ENCODE assay signal across 1 cellular context in the genomic region with DNA sequence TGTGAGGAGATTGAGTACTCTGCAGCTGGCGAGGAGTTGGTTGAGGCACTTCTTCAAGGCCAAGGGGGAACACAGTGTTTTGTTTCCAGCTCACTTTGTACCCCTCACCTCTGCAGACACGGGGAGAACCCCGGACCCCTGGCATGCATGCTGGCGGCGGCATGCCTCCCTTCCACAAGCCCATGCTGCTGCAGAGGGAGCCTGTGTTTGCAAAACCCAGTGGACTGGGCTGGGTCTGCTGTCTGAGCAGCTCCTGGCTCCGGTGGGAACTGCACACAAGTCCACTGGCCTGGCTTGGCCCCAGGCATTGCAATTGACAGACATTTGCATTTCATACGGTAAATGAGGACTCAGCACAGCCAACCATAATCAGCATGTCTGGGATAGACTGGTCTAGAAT.
TF ChIP-seq lines count a peak whose summit lies in the region.

No MANE protein-coding gene starts in this region.

TF ChIP-seq in HepG2, 621 proteins besides CTCF, POLR2A, EP300 and RAD21 (continued from another document):
- TF ChIP-seq, protein P1, sequence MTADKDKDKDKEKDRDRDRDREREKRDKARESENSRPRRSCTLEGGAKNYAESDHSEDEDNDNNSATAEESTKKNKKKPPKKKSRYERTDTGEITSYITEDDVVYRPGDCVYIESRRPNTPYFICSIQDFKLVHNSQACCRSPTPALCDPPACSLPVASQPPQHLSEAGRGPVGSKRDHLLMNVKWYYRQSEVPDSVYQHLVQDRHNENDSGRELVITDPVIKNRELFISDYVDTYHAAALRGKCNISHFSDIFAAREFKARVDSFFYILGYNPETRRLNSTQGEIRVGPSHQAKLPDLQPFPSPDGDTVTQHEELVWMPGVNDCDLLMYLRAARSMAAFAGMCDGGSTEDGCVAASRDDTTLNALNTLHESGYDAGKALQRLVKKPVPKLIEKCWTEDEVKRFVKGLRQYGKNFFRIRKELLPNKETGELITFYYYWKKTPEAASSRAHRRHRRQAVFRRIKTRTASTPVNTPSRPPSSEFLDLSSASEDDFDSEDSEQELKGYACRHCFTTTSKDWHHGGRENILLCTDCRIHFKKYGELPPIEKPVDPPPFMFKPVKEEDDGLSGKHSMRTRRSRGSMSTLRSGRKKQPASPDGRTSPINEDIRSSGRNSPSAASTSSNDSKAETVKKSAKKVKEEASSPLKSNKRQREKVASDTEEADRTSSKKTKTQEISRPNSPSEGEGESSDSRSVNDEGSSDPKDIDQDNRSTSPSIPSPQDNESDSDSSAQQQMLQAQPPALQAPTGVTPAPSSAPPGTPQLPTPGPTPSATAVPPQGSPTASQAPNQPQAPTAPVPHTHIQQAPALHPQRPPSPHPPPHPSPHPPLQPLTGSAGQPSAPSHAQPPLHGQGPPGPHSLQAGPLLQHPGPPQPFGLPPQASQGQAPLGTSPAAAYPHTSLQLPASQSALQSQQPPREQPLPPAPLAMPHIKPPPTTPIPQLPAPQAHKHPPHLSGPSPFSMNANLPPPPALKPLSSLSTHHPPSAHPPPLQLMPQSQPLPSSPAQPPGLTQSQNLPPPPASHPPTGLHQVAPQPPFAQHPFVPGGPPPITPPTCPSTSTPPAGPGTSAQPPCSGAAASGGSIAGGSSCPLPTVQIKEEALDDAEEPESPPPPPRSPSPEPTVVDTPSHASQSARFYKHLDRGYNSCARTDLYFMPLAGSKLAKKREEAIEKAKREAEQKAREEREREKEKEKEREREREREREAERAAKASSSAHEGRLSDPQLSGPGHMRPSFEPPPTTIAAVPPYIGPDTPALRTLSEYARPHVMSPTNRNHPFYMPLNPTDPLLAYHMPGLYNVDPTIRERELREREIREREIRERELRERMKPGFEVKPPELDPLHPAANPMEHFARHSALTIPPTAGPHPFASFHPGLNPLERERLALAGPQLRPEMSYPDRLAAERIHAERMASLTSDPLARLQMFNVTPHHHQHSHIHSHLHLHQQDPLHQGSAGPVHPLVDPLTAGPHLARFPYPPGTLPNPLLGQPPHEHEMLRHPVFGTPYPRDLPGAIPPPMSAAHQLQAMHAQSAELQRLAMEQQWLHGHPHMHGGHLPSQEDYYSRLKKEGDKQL (CRISPR knock-in tag; IDR thresholded peaks at IDR 0.05; ENCODE audit: low read depth) = no peak
- TF ChIP-seq ARNTL (CRISPR knock-in tag; IDR thresholded peaks at IDR 0.05) (no peak), ZKSCAN8 (CRISPR knock-in tag; IDR thresholded peaks at IDR 0.05; ENCODE audit: borderline replicate concordance) (no peak), REL (CRISPR knock-in tag; conservative IDR thresholded peaks at IDR 0.05) (no peak), ARNT (IDR thresholded peaks at IDR 0.05) (no peak)
